ENCODE assay signal across 19 cellular contexts in the genomic region with DNA sequence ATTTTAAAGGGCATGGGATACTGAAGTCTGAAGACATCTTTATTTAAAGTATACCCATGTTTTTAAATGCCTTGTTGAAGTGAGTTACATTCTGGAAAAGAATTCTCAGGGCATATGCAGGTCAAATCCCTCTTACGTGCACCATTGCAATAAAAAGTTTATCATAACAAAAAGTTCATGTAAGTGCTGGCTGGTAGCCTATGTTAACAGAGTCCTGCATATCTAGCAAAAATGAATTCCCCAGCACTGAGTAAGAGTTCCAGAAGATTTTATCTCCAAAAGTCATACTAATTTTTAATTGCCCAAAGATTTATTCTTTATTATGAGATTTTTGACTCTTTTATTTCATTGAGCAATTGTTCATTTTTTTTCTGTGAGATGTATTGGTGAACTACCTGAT.
A peak's percentile ranks its signal among the peaks of the same experiment; 100 is the strongest.
DNase-seq lines count a peak whose midpoint lies in the region; ATAC-seq and TF ChIP-seq lines count a peak whose summit lies in the region.
"Had no signal": no experiment of that assay in that cellular context is flagged by ENCODE, and none has a peak within 500 bp of the region (broad histone marks: within the 10 kb centered on the region; RNA-seq: fewer than 3 reads in every experiment).

No MANE protein-coding gene starts in this region.

- WGBS in prostate gland = 7% methylated on average over 1 of the region's 1 CpG

- peak; percentile 43 for DNase-seq in ELR (ENCODE audit: low read depth)
- DNase-seq in amniotic stem cell (lab: John Stamatoyannopoulos, UW) = peak; percentile 76
- peak; percentile 78 for DNase-seq in fibroblast of pulmonary artery (ENCODE audit: low read depth)
- DNase-seq in prostate gland (ENCODE audit: low spot score) = peak; percentile 36
- no peak for DNase-seq in pons (ENCODE audit: low spot score)
- no peak for DNase-seq in NCI-H526 (lab: John Stamatoyannopoulos, UW)
- DNase-seq in activated T-cell treated with anti-CD3 and anti-CD28 coated beads, Interleukin-2, amount 50 U/mL, for 4 hours = no peak
- DNase-seq: activated naive CD8-positive, alpha-beta T cell treated with anti-CD3 and anti-CD28 coated beads, Interleukin-2, amount 50 U/mL, for 24 hours; activated T-cell treated with anti-CD3 and anti-CD28 coated beads, Interleukin-2, amount 50 U/mL, for 72 hours; KG1; naive thymus-derived CD8-positive, alpha-beta T cell; NCI-H1417; NCI-H446 treated with DMSO at 0.1 percent for 48 hours; right cardiac atrium; stimulated activated CD8-positive, alpha-beta memory T cell treated with anti-CD3 and anti-CD28 coated beads, Interleukin-4, amount 100 ng/mL, for 48 hours had no signal

- H3K4me1 Mint-ChIP-seq in activated T-cell treated with anti-CD3 and anti-CD28 coated beads, Interleukin-2, amount 50 U/mL, for 4 hours (ENCODE audit: low read depth) = no peaks in the 10 kb centered on the region
- H3K4me1 Mint-ChIP-seq: activated naive CD8-positive, alpha-beta T cell treated with anti-CD3 and anti-CD28 coated beads, Interleukin-2, amount 50 U/mL, for 24 hours; B cell; naive thymus-derived CD8-positive, alpha-beta T cell had no signal

- no peak overlapping the region for H3K27ac ChIP-seq in prostate gland
- H3K27ac ChIP-seq: SJSA1 had no signal

- no peaks in the 10 kb centered on the region for H3K27me3 ChIP-seq in prostate gland (replicated peaks; ENCODE audit: insufficient read depth)
- H3K27me3 ChIP-seq: SJSA1 had no signal

- intact Hi-C loops in prostate gland (cut with DNase I) = no loop called here

- no peak overlapping the region for H3K4me3 Mint-ChIP-seq in activated T-cell treated with anti-CD3 and anti-CD28 coated beads, Interleukin-2, amount 50 U/mL, for 4 hours
- H3K4me3 Mint-ChIP-seq: activated naive CD8-positive, alpha-beta T cell treated with anti-CD3 and anti-CD28 coated beads, Interleukin-2, amount 50 U/mL, for 24 hours; activated T-cell treated with anti-CD3 and anti-CD28 coated beads, Interleukin-2, amount 50 U/mL, for 72 hours; B cell; dendritic cell treated with granulocyte-macrophage colony-stimulating factor and Interleukin-4, amounts not matched to agents 40 ng/mL and 50 ng/mL, for 4 days; naive thymus-derived CD8-positive, alpha-beta T cell had no signal

- H3K27me3 Mint-ChIP-seq in activated T-cell treated with anti-CD3 and anti-CD28 coated beads, Interleukin-2, amount 50 U/mL, for 4 hours (ENCODE audit: low read depth) = no peaks in the 10 kb centered on the region
- H3K27me3 Mint-ChIP-seq: activated naive CD8-positive, alpha-beta T cell treated with anti-CD3 and anti-CD28 coated beads, Interleukin-2, amount 50 U/mL, for 24 hours; B cell; dendritic cell treated with granulocyte-macrophage colony-stimulating factor and Interleukin-4, amounts not matched to agents 40 ng/mL and 50 ng/mL, for 4 days; naive thymus-derived CD8-positive, alpha-beta T cell had no signal

- H3K4me3 ChIP-seq in fibroblast of pulmonary artery (replicated peaks; ENCODE audit: low read depth, low read length) = no peak overlapping the region
- H3K4me3 ChIP-seq in prostate gland = no peak overlapping the region
- H3K4me3 ChIP-seq: SJSA1 had no signal

- peaks cover 3% of the 10 kb centered on the region for H3K4me1 ChIP-seq in prostate gland (replicated peaks)
- H3K4me1 ChIP-seq: SJSA1 had no signal

- H3K9me3 ChIP-seq in prostate gland = no peaks in the 10 kb centered on the region
- H3K9me3 ChIP-seq: SJSA1 had no signal

- no peaks in the 10 kb centered on the region for H3K36me3 Mint-ChIP-seq in activated T-cell treated with anti-CD3 and anti-CD28 coated beads, Interleukin-2, amount 50 U/mL, for 4 hours (ENCODE audit: insufficient read depth)
- H3K36me3 Mint-ChIP-seq: naive thymus-derived CD8-positive, alpha-beta T cell had no signal

- TF ChIP-seq POLR2A in prostate gland (IDR thresholded peaks at IDR 0.05) = no peak

- peaks cover 11% of the 10 kb centered on the region for H3K9me3 Mint-ChIP-seq in activated T-cell treated with anti-CD3 and anti-CD28 coated beads, Interleukin-2, amount 50 U/mL, for 4 hours

- H3K36me3 ChIP-seq in prostate gland = no peaks in the 10 kb centered on the region
- H3K36me3 ChIP-seq: SJSA1 had no signal

- TF ChIP-seq CTCF in fibroblast of pulmonary artery (IDR thresholded peaks at IDR 0.05; ENCODE audit: low read length, missing control alignments) (no peak), prostate gland (IDR thresholded peaks at IDR 0.05) (no peak)

- no peak for ATAC-seq in GM21576 (IDR thresholded peaks at IDR 0.05; ENCODE audit: unreplicated experiment)
- no peak for ATAC-seq in activated T-cell treated with anti-CD3 and anti-CD28 coated beads, Interleukin-2, amount 50 U/mL, for 4 hours
- ATAC-seq: activated naive CD8-positive, alpha-beta T cell treated with anti-CD3 and anti-CD28 coated beads, Interleukin-2, amount 50 U/mL, for 24 hours; activated T-cell treated with anti-CD3 and anti-CD28 coated beads, Interleukin-2, amount 50 U/mL, for 72 hours; naive thymus-derived CD8-positive, alpha-beta T cell; right cardiac atrium had no signal

Comparison
In these comparisons a context has a peak if more than half of its experiments do, and no peak if none do; other contexts are left out.
1. DNase-seq: peak in ELR (single experiment), amniotic stem cell (single experiment), fibroblast of pulmonary artery (single experiment) and prostate gland (single experiment); none in pons (single experiment), NCI-H526 (0 of 2) and activated T-cell treated with anti-CD3 and anti-CD28 coated beads, Interleukin-2, amount 50 U/mL, for 4 hours (single experiment).